8 cellular contexts compared by ENCODE assay signal in the genomic region with DNA sequence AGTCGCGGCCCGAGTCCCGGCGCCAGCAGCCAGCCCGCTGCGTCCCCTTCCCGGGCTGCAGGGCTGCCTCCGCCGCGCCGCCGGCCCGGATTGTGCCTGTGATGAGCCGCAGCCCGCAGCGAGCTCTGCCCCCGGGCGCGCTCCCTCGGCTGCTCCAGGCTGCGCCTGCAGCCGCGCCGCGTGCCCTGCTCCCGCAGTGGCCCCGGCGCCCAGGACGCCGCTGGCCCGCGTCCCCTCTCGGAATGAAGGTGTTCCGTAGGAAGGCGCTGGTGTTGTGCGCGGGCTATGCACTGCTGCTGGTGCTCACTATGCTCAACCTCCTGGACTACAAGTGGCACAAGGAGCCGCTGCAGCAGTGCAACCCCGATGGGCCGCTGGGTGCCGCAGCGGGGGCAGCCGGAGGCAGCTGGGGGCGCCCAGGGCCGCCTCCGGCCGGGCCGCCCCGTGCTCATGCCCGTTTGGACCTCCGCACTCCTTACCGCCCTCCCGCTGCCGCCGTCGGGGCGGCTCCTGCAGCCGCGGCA. TPM values are rescaled to one million over a fixed set of nuclear protein-coding genes. Genes with fewer than 3 reads are reported as not detected.
DNase-seq lines count a peak whose midpoint lies in the region; ATAC-seq and TF ChIP-seq lines count a peak whose summit lies in the region.

No MANE protein-coding gene starts in this region.

- H3K4me3 Mint-ChIP-seq in H9 = peak overlapping the region; percentile 78 to 85; a peak in 4 of 5 replicates
- peak overlapping the region; percentile 60 for H3K4me3 Mint-ChIP-seq in activated naive CD4-positive, alpha-beta T cell treated with anti-CD3 and anti-CD28 coated beads, Interleukin-2, amount 50 U/mL, for 24 hours

- H2BK12ac ChIP-seq in H9 (ENCODE audit: insufficient read length, low read depth, low read length) = no peak overlapping the region

- H2AK5ac ChIP-seq in H9 (ENCODE audit: insufficient read length, low read length) = no peak overlapping the region

- no peak overlapping the region for H3T11ph ChIP-seq in H9 (ENCODE audit: low read length)

- no peak overlapping the region for H2BK20ac ChIP-seq in H9 (ENCODE audit: low read depth, low read length, poor library complexity, severe bottlenecking)

- no peak overlapping the region for H4K5ac ChIP-seq in H9 (ENCODE audit: insufficient read length, low read depth, low read length)

- H3K27me3 Mint-ChIP-seq in H9 (ENCODE audit: low read depth) = peaks cover 35% of the 10 kb centered on the region
- no peaks in the 10 kb centered on the region for H3K27me3 Mint-ChIP-seq in activated naive CD4-positive, alpha-beta T cell treated with anti-CD3 and anti-CD28 coated beads, Interleukin-2, amount 50 U/mL, for 24 hours

- no peak overlapping the region for H2BK120ac ChIP-seq in H9 (ENCODE audit: low read depth, low read length, poor library complexity, severe bottlenecking)

- no peak for ATAC-seq in HG03039 (IDR thresholded peaks at IDR 0.05; ENCODE audit: unreplicated experiment)

- peak overlapping the region; percentile 34 for H3K4me2 ChIP-seq in H9 (ENCODE audit: insufficient read depth, insufficient read length, low read length)

- no peak overlapping the region for H4K91ac ChIP-seq in H9 (ENCODE audit: insufficient read length, low read depth, low read length)

- H3K9me3 Mint-ChIP-seq in H9 = no peaks in the 10 kb centered on the region
- no peaks in the 10 kb centered on the region for H3K9me3 Mint-ChIP-seq in activated naive CD4-positive, alpha-beta T cell treated with anti-CD3 and anti-CD28 coated beads, Interleukin-2, amount 50 U/mL, for 24 hours

- H3K4me1 Mint-ChIP-seq in H9 = peaks cover 18 to 21% of the 10 kb centered on the region in 2 experiments
- peaks cover 49% of the 10 kb centered on the region for H3K4me1 Mint-ChIP-seq in activated naive CD4-positive, alpha-beta T cell treated with anti-CD3 and anti-CD28 coated beads, Interleukin-2, amount 50 U/mL, for 24 hours

- no peak overlapping the region for H3K27ac ChIP-seq in H9 (ENCODE audit: insufficient read length, low read depth, low read length)
- H3K27ac ChIP-seq in iPS DF 6.9 (ENCODE audit: low read length) = no peak overlapping the region

- H2BK5ac ChIP-seq in H9 (ENCODE audit: insufficient read length, low read length) = no peak overlapping the region

- no peaks in the 10 kb centered on the region for H4K20me1 ChIP-seq in H9 (ENCODE audit: control insufficient read depth, insufficient read depth, insufficient read length)

- H3K9me3 ChIP-seq in H9 (ENCODE audit: control insufficient read depth, low read depth, low read length) = no peaks in the 10 kb centered on the region
- H3K9me3 ChIP-seq in iPS DF 6.9 (ENCODE audit: control insufficient read depth, insufficient read depth, low read length) = no peaks in the 10 kb centered on the region

- H3K14ac ChIP-seq in H9 (ENCODE audit: insufficient read depth, low read length) = no peak overlapping the region

- no peaks in the 10 kb centered on the region for H3K36me3 ChIP-seq in iPS DF 6.9 (ENCODE audit: control insufficient read depth, insufficient read depth, low read length)

- no peak overlapping the region for H3K56ac ChIP-seq in H9 (ENCODE audit: insufficient read length, low read depth, low read length)

- H3K23ac ChIP-seq in H9 (ENCODE audit: insufficient read length, low read depth, low read length) = no peak overlapping the region

- H3K9ac ChIP-seq in H9 (ENCODE audit: extremely low read depth, insufficient read length, low read length) = no peak overlapping the region

- H3K27me3 ChIP-seq in H9 (ENCODE audit: insufficient read depth, low read length) = no peaks in the 10 kb centered on the region
- H3K27me3 ChIP-seq in iPS DF 6.9 (ENCODE audit: control insufficient read depth, insufficient read depth, low read length) = no peaks in the 10 kb centered on the region

- DNase-seq in H9 = peak; percentile 45
- peak; percentile 62 for DNase-seq in NCI-H69 (lab: John Stamatoyannopoulos, UW)
- no peak for DNase-seq in iPS DF 6.9 (ENCODE audit: low read depth, low spot score)
- DNase-seq in stimulated activated CD4-positive, alpha-beta T cell treated with anti-CD3 and anti-CD28 coated beads, Interleukin-12 subunit alpha, Interleukin-12 subunit beta, amount 100 ng/mL, for 48 hours (ENCODE audit: low read depth in 2 of 3, low spot score in 1 of 3) = peak; percentile 3 to 21 (median 8)
- no peak for DNase-seq in NCI-H1105 (lab: John Stamatoyannopoulos, UW)

- peaks cover 18% of the 10 kb centered on the region for H3K23me2 ChIP-seq in H9 (ENCODE audit: insufficient read length, low read depth, low read length, poor library complexity, severe bottlenecking)

- H3K4me1 ChIP-seq in H9 (ENCODE audit: insufficient read depth, low read length) = peaks cover 2% of the 10 kb centered on the region; the same call in 1 of the 2 replicates
- peaks cover 3% of the 10 kb centered on the region; the same call in 1 of the 2 replicates for H3K4me1 ChIP-seq in iPS DF 6.9 (ENCODE audit: control insufficient read depth, insufficient read depth, low read length)

- no peak overlapping the region for H3K4ac ChIP-seq in H9 (ENCODE audit: low read depth, low read length)

- peaks cover 5 to 6% (median 5%) of the 10 kb centered on the region in 3 experiments; a peak in 5 of 7 replicates for H3K36me3 Mint-ChIP-seq in H9 (ENCODE audit: insufficient read depth in 1 of 3, low read depth in 3 of 3)
- peaks cover 6% of the 10 kb centered on the region for H3K36me3 Mint-ChIP-seq in activated naive CD4-positive, alpha-beta T cell treated with anti-CD3 and anti-CD28 coated beads, Interleukin-2, amount 50 U/mL, for 24 hours

- TF ChIP-seq CTCF in GM12872 (IDR thresholded peaks at IDR 0.05; ENCODE audit: insufficient read depth, low read depth, low read length) (peak; percentile 41; the same call in 2 of the 3 replicates), H9 (conservative IDR thresholded peaks at IDR 0.05) (no peak)

- H3K79me1 ChIP-seq in H9 (ENCODE audit: insufficient read depth, low read depth, low read length, poor library complexity, severe bottlenecking) = no peaks in the 10 kb centered on the region

- H2BK15ac ChIP-seq in H9 (ENCODE audit: low read depth, low read length) = no peak overlapping the region

- no peak overlapping the region for H2AFZ ChIP-seq in H9 (ENCODE audit: low read length)

- peak overlapping the region; percentile 98 for H3K4me3 ChIP-seq in iPS DF 6.9 (ENCODE audit: low read length)

- H3K27ac Mint-ChIP-seq in H9 = no peak overlapping the region
- no peak overlapping the region for H3K27ac Mint-ChIP-seq in activated naive CD4-positive, alpha-beta T cell treated with anti-CD3 and anti-CD28 coated beads, Interleukin-2, amount 50 U/mL, for 24 hours

- H4K8ac ChIP-seq in H9 (replicated peaks; ENCODE audit: insufficient read length, low read depth, low read length) = no peak overlapping the region

- WGBS in H9 (ENCODE audit: extremely low coverage, insufficient read length, low lambda C conversion rate) = no CpG with 5 or more reads among the region's 60 CpGs
- no CpG with 5 or more reads among the region's 60 CpGs for WGBS in iPS DF 6.9 (ENCODE audit: insufficient coverage, insufficient read length)

- no peak overlapping the region for H3K18ac ChIP-seq in H9 (ENCODE audit: insufficient read length, low read depth, low read length)

- H3K79me2 ChIP-seq in H9 (ENCODE audit: insufficient read depth, low read length) = no peaks in the 10 kb centered on the region

RNA-seq across cellular contexts. Expression of a gene that starts 1.2 kb away (rescaled TPM):
- 5.8 and 6.3 TPM in 2 replicates for total RNA-seq in H9 (2021)

Comparison
In these comparisons a context has a peak if more than half of its experiments do, and no peak if none do; other contexts are left out.
1. DNase-seq: peak in H9 (single experiment), NCI-H69 (single experiment) and stimulated activated CD4-positive, alpha-beta T cell treated with anti-CD3 and anti-CD28 coated beads, Interleukin-12 subunit alpha, Interleukin-12 subunit beta, amount 100 ng/mL, for 48 hours (3 of 3); none in iPS DF 6.9 (single experiment) and NCI-H1105 (single experiment).